In genomic region chr2:200350796-200351195, GRCh38 we compare ENCODE assay signal across 19 cellular contexts. TPM values are rescaled to one million over a fixed set of nuclear protein-coding genes. Genes with fewer than 3 reads are reported as not detected.
A peak's percentile ranks its signal among the peaks of the same experiment; 100 is the strongest.
DNase-seq lines count a peak whose midpoint lies in the region; TF ChIP-seq lines count a peak whose summit lies in the region.
"Had no signal": no experiment of that assay in that cellular context is flagged by ENCODE, and none has a peak within 500 bp of the region (broad histone marks: within the 10 kb centered on the region; RNA-seq: fewer than 3 reads in every experiment).

No MANE protein-coding gene starts in this region.

- H3K36me3 Mint-ChIP-seq in activated naive CD4-positive, alpha-beta T cell treated with anti-CD3 and anti-CD28 coated beads for 36 hours (ENCODE audit: low read depth): no peaks in the 10 kb centered on the region
- H3K36me3 Mint-ChIP-seq in activated naive CD4-positive, alpha-beta T cell treated with anti-CD3 and anti-CD28 coated beads, Interleukin-2, amount 10 ng/mL, durations not matched to agents 7 days and 5 days: no peaks in the 10 kb centered on the region

- no peaks in the 10 kb centered on the region for H3K27me3 Mint-ChIP-seq in activated naive CD4-positive, alpha-beta T cell treated with anti-CD3 and anti-CD28 coated beads for 36 hours (ENCODE audit: low read depth)
- no peaks in the 10 kb centered on the region for H3K27me3 Mint-ChIP-seq in activated naive CD4-positive, alpha-beta T cell treated with anti-CD3 and anti-CD28 coated beads, Interleukin-2, amount 10 ng/mL, durations not matched to agents 7 days and 5 days

- WGBS in smooth muscle cell (ENCODE audit: low lambda C conversion rate): 97% methylated on average over 1 of the region's 1 CpG

- no peaks in the 10 kb centered on the region for H3K4me1 Mint-ChIP-seq in activated naive CD4-positive, alpha-beta T cell treated with anti-CD3 and anti-CD28 coated beads for 36 hours (ENCODE audit: low read depth)
- no peaks in the 10 kb centered on the region for H3K4me1 Mint-ChIP-seq in activated naive CD4-positive, alpha-beta T cell treated with anti-CD3 and anti-CD28 coated beads, Interleukin-2, amount 10 ng/mL, durations not matched to agents 7 days and 5 days

- H3K79me2 ChIP-seq in smooth muscle cell (ENCODE audit: low read depth): peaks cover 100% of the 10 kb centered on the region

- H3K9ac ChIP-seq in smooth muscle cell (ENCODE audit: low read depth): no peak overlapping the region

- H3K4me3 Mint-ChIP-seq in activated naive CD4-positive, alpha-beta T cell treated with anti-CD3 and anti-CD28 coated beads for 36 hours: no peak overlapping the region
- no peak overlapping the region for H3K4me3 Mint-ChIP-seq in activated naive CD4-positive, alpha-beta T cell treated with anti-CD3 and anti-CD28 coated beads, Interleukin-2, amount 10 ng/mL, durations not matched to agents 7 days and 5 days

- DNase-seq in activated naive CD4-positive, alpha-beta T cell treated with anti-CD3 and anti-CD28 coated beads for 36 hours: no peak
- DNase-seq in activated naive CD4-positive, alpha-beta T cell treated with anti-CD3 and anti-CD28 coated beads, Interleukin-2, amount 10 ng/mL, durations not matched to agents 7 days and 5 days: no peak
- DNase-seq in astrocyte of the cerebellum (ENCODE audit: low read depth) (peak; percentile 83), fibroblast of villous mesenchyme (ENCODE audit: low read depth) (peak; percentile 54), smooth muscle cell (lab: John Stamatoyannopoulos, UW; ENCODE audit: unreplicated experiment) (no peak), NCI-H1436 (lab: John Stamatoyannopoulos, UW) (no peak), GF-D8 (lab: John Stamatoyannopoulos, UW) (no peak), iPS-NIHi11 (ENCODE audit: low spot score) (no peak)
- DNase-seq: 8988T; activated naive CD4-positive, alpha-beta T cell; NCI-H1436 treated with DMSO at 0.1 percent for 48 hours; NCI-H446 treated with DMSO at 0.1 percent for 48 hours; OCI-M1; stimulated activated naive CD4-positive, alpha-beta T cell treated with Interleukin-2 at 50 U/mL for 16 hours; WERI-Rb-1 had no signal

- no peak for TF ChIP-seq CTCF in astrocyte of the cerebellum (IDR thresholded peaks at IDR 0.05; ENCODE audit: low read depth, low read length, missing control alignments)
- TF ChIP-seq CTCF in fibroblast of villous mesenchyme (IDR thresholded peaks at IDR 0.05; ENCODE audit: insufficient read depth, low read depth, low read length): no peak
- no peak for TF ChIP-seq CTCF in smooth muscle cell (IDR thresholded peaks at IDR 0.05; ENCODE audit: borderline replicate concordance, insufficient read depth, poor library complexity, severe bottlenecking)

- H3K27ac Mint-ChIP-seq in activated naive CD4-positive, alpha-beta T cell treated with anti-CD3 and anti-CD28 coated beads for 36 hours: peak overlapping the region; percentile 2
- no peak overlapping the region for H3K27ac Mint-ChIP-seq in activated naive CD4-positive, alpha-beta T cell treated with anti-CD3 and anti-CD28 coated beads, Interleukin-2, amount 10 ng/mL, durations not matched to agents 7 days and 5 days

- H3K36me3 ChIP-seq in smooth muscle cell (ENCODE audit: low read depth): no peaks in the 10 kb centered on the region
- H3K36me3 ChIP-seq: neutrophil, WERI-Rb-1 had no signal

- CTCF ChIA-PET in activated naive CD4-positive, alpha-beta T cell treated with anti-CD3 and anti-CD28 coated beads for 36 hours (lab: Charles Lee): no interaction called here
- CTCF ChIA-PET in activated naive CD4-positive, alpha-beta T cell treated with anti-CD3 and anti-CD28 coated beads, Interleukin-2, amount 10 ng/mL, durations not matched to agents 7 days and 5 days (lab: Charles Lee): no interaction called here

- intact Hi-C loops in activated naive CD4-positive, alpha-beta T cell treated with anti-CD3 and anti-CD28 coated beads for 36 hours (cut with micrococcal nuclease): no loop called here

- H3K9me3 Mint-ChIP-seq in activated naive CD4-positive, alpha-beta T cell treated with anti-CD3 and anti-CD28 coated beads for 36 hours: no peaks in the 10 kb centered on the region
- H3K9me3 Mint-ChIP-seq in activated naive CD4-positive, alpha-beta T cell treated with anti-CD3 and anti-CD28 coated beads, Interleukin-2, amount 10 ng/mL, durations not matched to agents 7 days and 5 days: no peaks in the 10 kb centered on the region

- in situ Hi-C loops in astrocyte of the cerebellum (cut with HindIII; ENCODE audit: low sequenced_read_pairs): no loop called here

- no peaks in the 10 kb centered on the region for H3K9me3 ChIP-seq in smooth muscle cell (replicated peaks; ENCODE audit: low read depth)
- H3K9me3 ChIP-seq: neutrophil had no signal

- no peaks in the 10 kb centered on the region for H3K27me3 ChIP-seq in smooth muscle cell (ENCODE audit: low read depth)
- H3K27me3 ChIP-seq: neutrophil had no signal

- no peak overlapping the region for H2AFZ ChIP-seq in smooth muscle cell (ENCODE audit: low read depth)

- peaks cover 25% of the 10 kb centered on the region for H3F3A ChIP-seq in smooth muscle cell (ENCODE audit: low read depth)

- H3K4me3 ChIP-seq in astrocyte of the cerebellum (ENCODE audit: low read depth, low read length) (no peak overlapping the region), fibroblast of villous mesenchyme (ENCODE audit: low read depth, low read length) (no peak overlapping the region), smooth muscle cell (no peak overlapping the region)
- H3K4me3 ChIP-seq: K562, lung had no signal

- peaks cover 32% of the 10 kb centered on the region for H3K4me1 ChIP-seq in smooth muscle cell (ENCODE audit: low read depth)

- H3K4me2 ChIP-seq in smooth muscle cell: no peak overlapping the region

- peak overlapping the region; percentile 53 for H3K27ac ChIP-seq in smooth muscle cell (ENCODE audit: low read depth)
- H3K27ac ChIP-seq: epithelial cell of prostate, neutrophil, WERI-Rb-1 had no signal

- peaks cover 93% of the 10 kb centered on the region for H4K20me1 ChIP-seq in smooth muscle cell (ENCODE audit: low read depth)

RNA-seq across cellular contexts. Expression of gene SPATS2L, which starts 44.3 kb away (rescaled TPM):
- total RNA-seq in activated naive CD4-positive, alpha-beta T cell treated with anti-CD3 and anti-CD28 coated beads for 36 hours: 10 to 100 TPM in 1 of 2 experiments, 1 to 10 TPM in 1; 8.9 to 10.9 TPM
- total RNA-seq in fibroblast of villous mesenchyme (60.6 and 65.6 TPM in 2 replicates), smooth muscle cell (314 and 356 TPM in 2 replicates)
- 394 and 432 TPM in 2 replicates for polyA plus RNA-seq in smooth muscle cell

Comparison
In these comparisons a context has a peak if more than half of its experiments do, and no peak if none do; other contexts are left out.
1. DNase-seq: peak in astrocyte of the cerebellum (single experiment) and fibroblast of villous mesenchyme (single experiment); none in activated naive CD4-positive, alpha-beta T cell treated with anti-CD3 and anti-CD28 coated beads for 36 hours (single experiment), activated naive CD4-positive, alpha-beta T cell treated with anti-CD3 and anti-CD28 coated beads, Interleukin-2, amount 10 ng/mL, durations not matched to agents 7 days and 5 days (single experiment), smooth muscle cell (single experiment), NCI-H1436 (single experiment), GF-D8 (single experiment) and iPS-NIHi11 (single experiment).